ENCODE assay signal across 18 cellular contexts in genomic region chr1:192862271-192862670, GRCh38. TPM values are rescaled to one million over a fixed set of nuclear protein-coding genes. Genes with fewer than 3 reads are reported as not detected.
A peak's percentile ranks its signal among the peaks of the same experiment; 100 is the strongest.
DNase-seq lines count a peak whose midpoint lies in the region; ATAC-seq, FAIRE-seq and TF ChIP-seq lines count a peak whose summit lies in the region.
"Had no signal": no experiment of that assay in that cellular context is flagged by ENCODE, and none has a peak within 500 bp of the region (broad histone marks: within the 10 kb centered on the region; RNA-seq: fewer than 3 reads in every experiment).

No MANE protein-coding gene starts in this region.

- POLR2A ChIA-PET in A549 (lab: Yijun Ruan, JAX) = no interaction called here

- TF ChIP-seq CTCF in A549 (IDR thresholded peaks at IDR 0.05) (no peak), mammary epithelial cell (conservative IDR thresholded peaks at IDR 0.05 in 1 of 2, IDR thresholded peaks at IDR 0.05 in 1 of 2; ENCODE audit: extremely low read depth in 1 of 2, insufficient read depth in 1 of 2, low read depth in 1 of 2, low read length in 2 of 2) (no peak), foreskin keratinocyte (conservative IDR thresholded peaks at IDR 0.05) (no peak)

- no peaks in the 10 kb centered on the region for H3K27me3 ChIP-seq in mammary epithelial cell (ENCODE audit: insufficient read depth, low read length)
- no peaks in the 10 kb centered on the region for H3K27me3 ChIP-seq in foreskin keratinocyte

- no peak for TF ChIP-seq EP300 in A549 (IDR thresholded peaks at IDR 0.05)

- dilution Hi-C loops in mammary epithelial cell (cut with HindIII; ENCODE audit: low sequenced_read_pairs) = no loop called here

- ATAC-seq in A549 (no peak), foreskin keratinocyte (peak; percentile 21), HG02588 (IDR thresholded peaks at IDR 0.05; ENCODE audit: unreplicated experiment) (no peak)
- ATAC-seq: GM12878, K562 had no signal

- intact Hi-C loops in mammary epithelial cell (cut with micrococcal nuclease) = loop anchor here (1.0 kb wide), 1 partner anchor 54 kb away; no protein-coding TSS in a partner anchor

- 25% methylated on average over 1 of the region's 1 CpG for WGBS in A549 (ENCODE audit: missing lambda C conversion rate)
- 57% methylated on average over 1 of the region's 1 CpG for WGBS in mammary epithelial cell (ENCODE audit: low coverage, missing lambda C conversion rate)

- no peak for FAIRE-seq in A549 (lab: Jason Lieb, UNC)
- FAIRE-seq: A204.1, GM12878, HTR-8/SVneo had no signal

- H3K4me1 ChIP-seq in A549 = peaks cover 13% of the 10 kb centered on the region; the same call in 2 of the 3 replicates
- H3K4me1 ChIP-seq in mammary epithelial cell (ENCODE audit: insufficient read depth, low read length) = no peaks in the 10 kb centered on the region
- H3K4me1 ChIP-seq in foreskin keratinocyte = no peaks in the 10 kb centered on the region
- H3K4me1 ChIP-seq: HAP-1 had no signal

- H3K27ac ChIP-seq in A549 = peak overlapping the region in 1 of 2 experiments; percentile 48; a peak in 1 of 6 replicates
- H3K27ac ChIP-seq in mammary epithelial cell (ENCODE audit: insufficient read depth, low read depth, low read length) = no peak overlapping the region
- H3K27ac ChIP-seq in foreskin keratinocyte = no peak overlapping the region
- H3K27ac ChIP-seq: HL-60 had no signal

- no peak for TF ChIP-seq POLR2A in A549 (IDR thresholded peaks at IDR 0.05; ENCODE audit: low read length)

- no peaks in the 10 kb centered on the region for H3K79me2 ChIP-seq in mammary epithelial cell (ENCODE audit: insufficient read depth, low read length)

- no peak for DNase-seq in A549 (ENCODE audit: low read depth in 1 of 2, low spot score in 1 of 2)
- DNase-seq in HT-29 (ENCODE audit: low spot score) = peak; percentile 14
- peak; percentile 31 for DNase-seq in mammary epithelial cell
- no peak for DNase-seq in foreskin keratinocyte
- no peak for DNase-seq in T-helper 2 cell
- no peak for DNase-seq in GOT3 (lab: John Stamatoyannopoulos, UW)
- DNase-seq in SIG-M5 (lab: John Stamatoyannopoulos, UW) = no peak
- DNase-seq: AML-193; CD4-positive, alpha-beta memory T cell; DMS79 treated with DMSO at 0.1 percent for 48 hours; IMR-90 had no signal

- H3K9me3 ChIP-seq in A549 (no peaks in the 10 kb centered on the region), mammary epithelial cell (replicated peaks; ENCODE audit: insufficient read depth, low read length) (no peaks in the 10 kb centered on the region)
- H3K9me3 ChIP-seq: HAP-1 had no signal

- no peak overlapping the region for H3K9ac ChIP-seq in mammary epithelial cell (ENCODE audit: insufficient read depth, low read length)

- peak overlapping the region; percentile 3; the same call in 1 of the 3 replicates for H3K4me2 ChIP-seq in A549
- H3K4me2 ChIP-seq in mammary epithelial cell (ENCODE audit: insufficient read depth, low read depth, low read length) = no peak overlapping the region

- no peak overlapping the region for H3K4me3 ChIP-seq in A549
- H3K4me3 ChIP-seq in mammary epithelial cell (replicated peaks in 1 of 3; ENCODE audit: insufficient read depth in 1 of 3, low read depth in 2 of 3, low read length in 3 of 3) = no peak overlapping the region
- H3K4me3 ChIP-seq: GM12878, HAP-1, K562 had no signal

- BruUV-seq in mammary epithelial cell (replicated peaks; lab: Mats Ljungman, UMichigan) = no TSS peak

- no peaks in the 10 kb centered on the region for H3K36me3 ChIP-seq in mammary epithelial cell (ENCODE audit: insufficient read depth, low read length)
- H3K36me3 ChIP-seq: HAP-1 had no signal

- in situ Hi-C loops in mammary epithelial cell (cut with MboI; ENCODE audit: low sequenced_read_pairs in 2 of 2) = no loop called here

- H2AFZ ChIP-seq in mammary epithelial cell (ENCODE audit: low read depth, low read length) = no peak overlapping the region

- no peaks in the 10 kb centered on the region for H4K20me1 ChIP-seq in mammary epithelial cell (ENCODE audit: insufficient read depth, low read length)

- TF ChIP-seq RAD21 in A549 (conservative IDR thresholded peaks at IDR 0.05 in 1 of 2, IDR thresholded peaks at IDR 0.05 in 1 of 2) = no peak

- CTCF ChIA-PET in A549 (lab: Yijun Ruan, JAX) (interaction anchor here (1.0 kb wide), 1 partner anchor 11 kb away, joined by 3 read pairs; no protein-coding TSS in a partner anchor), mammary epithelial cell (lab: Charles Lee; ENCODE audit: low non-redundant PET) (interaction anchor here (0.6 to 0.7 kb wide), 2 partner anchors 99 to 377 kb away, joined by 4 to 6 read pairs; no protein-coding TSS in a partner anchor)

TF ChIP-seq in A549, 52 proteins besides CTCF, POLR2A, EP300 and RAD21:
- no peak for TF ChIP-seq GATA3 (IDR thresholded peaks at IDR 0.05; ENCODE audit: borderline replicate concordance)
- no peak for TF ChIP-seq RARB (CRISPR knock-in tag; IDR thresholded peaks at IDR 0.05)
- TF ChIP-seq RFX5 (IDR thresholded peaks at IDR 0.05) = no peak
- no peak for TF ChIP-seq JUNB (IDR thresholded peaks at IDR 0.05)
- no peak for TF ChIP-seq ZFP36 (IDR thresholded peaks at IDR 0.05; ENCODE audit: borderline replicate concordance, partially characterized antibody)
- TF ChIP-seq CHD2 (IDR thresholded peaks at IDR 0.05; ENCODE audit: low read length, partially characterized antibody) = no peak
- TF ChIP-seq KDM5A (IDR thresholded peaks at IDR 0.05) = no peak

RNA-seq across cellular contexts. Expression of gene RGS2, which starts 53.4 kb away (rescaled TPM):
- polyA plus RNA-seq in A549 (2011; rRNA removed) = 17.9 and 26.5 TPM in 2 replicates
- polyA plus RNA-seq in A549 (2012; cell fraction: cytosol; rRNA removed) = 9.8 and 13.0 TPM in 2 replicates
- polyA plus RNA-seq in A549 (2012; cell fraction: nucleus; rRNA removed) = 5.4 and 7.8 TPM in 2 replicates
- polyA plus RNA-seq in A549 (2017; fragmentation: RNase III; extraction: RNeasy Plus Mini Kit Qiagen cat#74134 plus additional on column Dnase treatment) = 18.4 to 20.1 TPM (median 20.1 TPM) in 3 replicates
- polyA minus RNA-seq in A549 (2011; rRNA and poly(A)+ RNA removed) = 4.5 and 4.8 TPM in 2 replicates
- total RNA-seq in HT-29 (2014; rRNA removed; shearing (Covaris generic)) = 10.4 and 10.5 TPM in 2 replicates
- total RNA-seq in mammary epithelial cell = 10 to 100 TPM; 20.0 to 28.5 TPM
- polyA plus RNA-seq in mammary epithelial cell = 7.0 TPM
- polyA minus RNA-seq in mammary epithelial cell = 17.8 TPM
- 3.4 and 4.5 TPM in 2 replicates for total RNA-seq in foreskin keratinocyte
- 3.0 and 3.3 TPM in 2 replicates for polyA plus RNA-seq in foreskin keratinocyte

Comparison
In these comparisons a context has a peak if more than half of its experiments do, and no peak if none do; other contexts are left out.
1. DNase-seq: peak in HT-29 (single experiment) and mammary epithelial cell (single experiment); none in A549 (0 of 2), foreskin keratinocyte (0 of 2), T-helper 2 cell (0 of 5), GOT3 (single experiment) and SIG-M5 (single experiment).